Comparison of ENCODE assay signal across 8 cellular contexts in genomic region chr1:22641906-22642636, GRCh38. TPM values are rescaled to one million over a fixed set of nuclear protein-coding genes. Genes with fewer than 3 reads are reported as not detected.
A peak's percentile ranks its signal among the peaks of the same experiment; 100 is the strongest.
DNase-seq lines count a peak whose midpoint lies in the region; ATAC-seq and TF ChIP-seq lines count a peak whose summit lies in the region.

No MANE protein-coding gene starts in this region.

- H3K27ac ChIP-seq in H9 (ENCODE audit: insufficient read length, low read depth, low read length) (no peak overlapping the region), OCI-LY3 (ENCODE audit: low read length) (no peak overlapping the region), esophagus squamous epithelium (no peak overlapping the region)

- H3K4ac ChIP-seq in H9 (ENCODE audit: low read depth, low read length) = no peak overlapping the region

- TF ChIP-seq CTCF in BE2C (IDR thresholded peaks at IDR 0.05; ENCODE audit: low read depth, low read length) (peak; percentile 70), H9 (conservative IDR thresholded peaks at IDR 0.05) (peak; percentile 94), OCI-LY3 (IDR thresholded peaks at IDR 0.05; ENCODE audit: low read depth, low read length) (peak; percentile 74), esophagus squamous epithelium (IDR thresholded peaks at IDR 0.05) (peak; percentile 76 to 91 (median 85))

- no peak overlapping the region for H3K14ac ChIP-seq in H9 (ENCODE audit: insufficient read depth, low read length)

- no peak overlapping the region for H2BK12ac ChIP-seq in H9 (ENCODE audit: insufficient read length, low read depth, low read length)

- no peak overlapping the region for H2BK5ac ChIP-seq in H9 (ENCODE audit: insufficient read length, low read length)

- intact Hi-C loops in esophagus squamous epithelium (cut with DNase I) = loop anchor here (2.0 to 10.0 kb wide), 2 partner anchors 117 to 221 kb away; no protein-coding TSS in a partner anchor

- no peaks in the 10 kb centered on the region for H3K79me2 ChIP-seq in H9 (ENCODE audit: insufficient read depth, low read length)
- no peaks in the 10 kb centered on the region for H3K79me2 ChIP-seq in OCI-LY3 (ENCODE audit: low read length)

- H2BK20ac ChIP-seq in H9 (ENCODE audit: low read depth, low read length, poor library complexity, severe bottlenecking) = no peak overlapping the region

- no peak overlapping the region for H3K4me3 ChIP-seq in BE2C (ENCODE audit: low read depth, low read length)
- H3K4me3 ChIP-seq in OCI-LY3 (ENCODE audit: low read length) = peak overlapping the region; percentile 38; the same call in 1 of the 2 replicates
- no peak overlapping the region for H3K4me3 ChIP-seq in esophagus squamous epithelium

- no peak for TF ChIP-seq POLR2A in esophagus squamous epithelium (IDR thresholded peaks at IDR 0.05)

- H3K9ac ChIP-seq in H9 (ENCODE audit: extremely low read depth, insufficient read length, low read length) = no peak overlapping the region
- no peak overlapping the region for H3K9ac ChIP-seq in OCI-LY3 (ENCODE audit: low read length)

- no peak overlapping the region for H3T11ph ChIP-seq in H9 (ENCODE audit: low read length)

- no peaks in the 10 kb centered on the region for H3K36me3 Mint-ChIP-seq in H9 (ENCODE audit: insufficient read depth in 1 of 3, low read depth in 3 of 3)
- no peaks in the 10 kb centered on the region for H3K36me3 Mint-ChIP-seq in activated T-cell treated with anti-CD3 and anti-CD28 coated beads, Interleukin-2, amount 50 U/mL, for 4 hours (ENCODE audit: insufficient read depth)
- H3K36me3 Mint-ChIP-seq in natural killer cell treated with Interleukin-12 subunit alpha and Interleukin-12 subunit beta and Interleukin-15 and Interleukin-18, amount 100 ng/mL, for 72 hours = no peaks in the 10 kb centered on the region

- peak overlapping the region; percentile 51 for H4K8ac ChIP-seq in H9 (replicated peaks; ENCODE audit: insufficient read length, low read depth, low read length)

- no peaks in the 10 kb centered on the region for H3K27me3 ChIP-seq in BE2C
- no peaks in the 10 kb centered on the region for H3K27me3 ChIP-seq in H9 (ENCODE audit: insufficient read depth, low read length)
- no peaks in the 10 kb centered on the region for H3K27me3 ChIP-seq in OCI-LY3 (ENCODE audit: low read depth, low read length)
- peaks cover 0 to 73% (median 0%) of the 10 kb centered on the region in 4 donors for H3K27me3 ChIP-seq in esophagus squamous epithelium

- peaks cover 14% of the 10 kb centered on the region for H3K27me3 Mint-ChIP-seq in H9 (ENCODE audit: low read depth)
- peaks cover 36% of the 10 kb centered on the region for H3K27me3 Mint-ChIP-seq in activated T-cell treated with anti-CD3 and anti-CD28 coated beads, Interleukin-2, amount 50 U/mL, for 4 hours (ENCODE audit: low read depth)
- peaks cover 5 to 11% of the 10 kb centered on the region in 2 donors for H3K27me3 Mint-ChIP-seq in natural killer cell treated with Interleukin-12 subunit alpha and Interleukin-12 subunit beta and Interleukin-15 and Interleukin-18, amount 100 ng/mL, for 72 hours

- H3K36me3 ChIP-seq in BE2C = no peaks in the 10 kb centered on the region
- no peaks in the 10 kb centered on the region for H3K36me3 ChIP-seq in OCI-LY3 (replicated peaks; ENCODE audit: low read depth, low read length)
- no peaks in the 10 kb centered on the region for H3K36me3 ChIP-seq in esophagus squamous epithelium

- no peaks in the 10 kb centered on the region for H3K9me3 Mint-ChIP-seq in H9
- no peaks in the 10 kb centered on the region for H3K9me3 Mint-ChIP-seq in activated T-cell treated with anti-CD3 and anti-CD28 coated beads, Interleukin-2, amount 50 U/mL, for 4 hours
- H3K9me3 Mint-ChIP-seq in natural killer cell treated with Interleukin-12 subunit alpha and Interleukin-12 subunit beta and Interleukin-15 and Interleukin-18, amount 100 ng/mL, for 72 hours = no peaks in the 10 kb centered on the region

- H3K4me1 Mint-ChIP-seq in H9 = peaks cover 6 to 8% of the 10 kb centered on the region in 2 experiments
- no peaks in the 10 kb centered on the region for H3K4me1 Mint-ChIP-seq in activated T-cell treated with anti-CD3 and anti-CD28 coated beads, Interleukin-2, amount 50 U/mL, for 4 hours (ENCODE audit: low read depth)
- H3K4me1 Mint-ChIP-seq in natural killer cell treated with Interleukin-12 subunit alpha and Interleukin-12 subunit beta and Interleukin-15 and Interleukin-18, amount 100 ng/mL, for 72 hours (ENCODE audit: low read depth in 2 of 2) = no peaks in the 10 kb centered on the region

- no peak overlapping the region for H3K18ac ChIP-seq in H9 (ENCODE audit: insufficient read length, low read depth, low read length)

- H3K4me3 Mint-ChIP-seq in H9 = peak overlapping the region in 1 of 2 experiments; percentile 25; a peak in 2 of 5 replicates
- no peak overlapping the region for H3K4me3 Mint-ChIP-seq in activated T-cell treated with anti-CD3 and anti-CD28 coated beads, Interleukin-2, amount 50 U/mL, for 4 hours
- H3K4me3 Mint-ChIP-seq in natural killer cell treated with Interleukin-12 subunit alpha and Interleukin-12 subunit beta and Interleukin-15 and Interleukin-18, amount 100 ng/mL, for 72 hours = no peak overlapping the region

- H3K79me1 ChIP-seq in H9 (ENCODE audit: insufficient read depth, low read depth, low read length, poor library complexity, severe bottlenecking) = no peaks in the 10 kb centered on the region

- H3K23me2 ChIP-seq in H9 (ENCODE audit: insufficient read length, low read depth, low read length, poor library complexity, severe bottlenecking) = no peaks in the 10 kb centered on the region

- H3K4me1 ChIP-seq in BE2C = no peaks in the 10 kb centered on the region
- H3K4me1 ChIP-seq in H9 (ENCODE audit: insufficient read depth, low read length) = no peaks in the 10 kb centered on the region
- peaks cover 6% of the 10 kb centered on the region; the same call in 1 of the 2 replicates for H3K4me1 ChIP-seq in OCI-LY3 (ENCODE audit: low read length)
- H3K4me1 ChIP-seq in esophagus squamous epithelium = peaks cover 3 to 9% (median 3%) of the 10 kb centered on the region in 3 donors

- DNase-seq in BE2C (peak; percentile 75), H9 (peak; percentile 81), esophagus squamous epithelium (lab: John Stamatoyannopoulos, UW) (no peak), HCEC 1CT (no peak)
- peak; percentile 62 for DNase-seq in activated T-cell treated with anti-CD3 and anti-CD28 coated beads, Interleukin-2, amount 50 U/mL, for 4 hours
- DNase-seq in natural killer cell treated with Interleukin-12 subunit alpha and Interleukin-12 subunit beta and Interleukin-15 and Interleukin-18, amount 100 ng/mL, for 72 hours (ENCODE audit: low spot score) = peak; percentile 68
- peak; percentile 81 for DNase-seq in stimulated activated naive CD8-positive, alpha-beta T cell treated with anti-CD3 and anti-CD28 coated beads, Interleukin-15, Interleukin-2, amounts not matched to agents 100 U/mL and 50 U/mL, for 24 hours

- H4K91ac ChIP-seq in H9 (ENCODE audit: insufficient read length, low read depth, low read length) = no peak overlapping the region

- no peak overlapping the region for H3K23ac ChIP-seq in H9 (ENCODE audit: insufficient read length, low read depth, low read length)

- no peak overlapping the region for H2AK5ac ChIP-seq in H9 (ENCODE audit: insufficient read length, low read length)

- H3K4me2 ChIP-seq in H9 (ENCODE audit: insufficient read depth, insufficient read length, low read length) = no peak overlapping the region
- H3K4me2 ChIP-seq in OCI-LY3 (ENCODE audit: low read length) = peak overlapping the region; percentile 55

- no peak overlapping the region for H3K27ac Mint-ChIP-seq in H9
- H3K27ac Mint-ChIP-seq in natural killer cell treated with Interleukin-12 subunit alpha and Interleukin-12 subunit beta and Interleukin-15 and Interleukin-18, amount 100 ng/mL, for 72 hours = no peak overlapping the region

- H3K56ac ChIP-seq in H9 (ENCODE audit: insufficient read length, low read depth, low read length) = no peak overlapping the region

- ATAC-seq in activated T-cell treated with anti-CD3 and anti-CD28 coated beads, Interleukin-2, amount 50 U/mL, for 4 hours = peak; percentile 79 to 89
- ATAC-seq in natural killer cell treated with Interleukin-12 subunit alpha and Interleukin-12 subunit beta and Interleukin-15 and Interleukin-18, amount 100 ng/mL, for 72 hours = peak; percentile 59 to 74
- peak; percentile 61 for ATAC-seq in stimulated activated naive CD8-positive, alpha-beta T cell treated with anti-CD3 and anti-CD28 coated beads, Interleukin-15, Interleukin-2, amounts not matched to agents 100 U/mL and 50 U/mL, for 24 hours

- no peak overlapping the region for H2BK120ac ChIP-seq in H9 (ENCODE audit: low read depth, low read length, poor library complexity, severe bottlenecking)

- no CpG with 5 or more reads among the region's 18 CpGs for WGBS in H9 (ENCODE audit: extremely low coverage, insufficient read length, low lambda C conversion rate)
- 4 to 16% methylated on average over 8 to 10 of the region's 18 CpGs for WGBS in esophagus squamous epithelium, 2 donors

- H4K5ac ChIP-seq in H9 (ENCODE audit: insufficient read length, low read depth, low read length) = peak overlapping the region; percentile 3

- no peak overlapping the region for H2AFZ ChIP-seq in H9 (ENCODE audit: low read length)
- no peak overlapping the region for H2AFZ ChIP-seq in OCI-LY3 (ENCODE audit: low read depth, low read length)

- H2BK15ac ChIP-seq in H9 (ENCODE audit: low read depth, low read length) = no peak overlapping the region

- no peaks in the 10 kb centered on the region for H3K9me3 ChIP-seq in BE2C
- no peaks in the 10 kb centered on the region for H3K9me3 ChIP-seq in H9 (ENCODE audit: control insufficient read depth, low read depth, low read length)
- H3K9me3 ChIP-seq in OCI-LY3 (ENCODE audit: insufficient read depth, low read length) = no peaks in the 10 kb centered on the region
- H3K9me3 ChIP-seq in esophagus squamous epithelium = no peaks in the 10 kb centered on the region

- H4K20me1 ChIP-seq in H9 (ENCODE audit: control insufficient read depth, insufficient read depth, insufficient read length) = peaks cover 2% of the 10 kb centered on the region
- no peaks in the 10 kb centered on the region for H4K20me1 ChIP-seq in OCI-LY3 (ENCODE audit: insufficient read depth, low read length)

RNA-seq across cellular contexts. Expression of gene C1QC, which starts 1.4 kb away (rescaled TPM):
- polyA plus RNA-seq in BE2C (2012; ENCODE audit: insufficient read depth, insufficient read length, low read depth) = not detected
- not detected in 2 replicates for total RNA-seq in H9 (2021)
- total RNA-seq in activated T-cell treated with anti-CD3 and anti-CD28 coated beads, Interleukin-2, amount 50 U/mL, for 4 hours = under 1 TPM; 0.38 to 0.74 (median 0.68) TPM
- 100 to 1,000 TPM in 2 of 4 donors, 10 to 100 TPM in 1, 1 to 10 TPM in 1; 9.7 to 153 (median 74.8) TPM for total RNA-seq in esophagus squamous epithelium
- not detected for total RNA-seq in natural killer cell treated with Interleukin-12 subunit alpha and Interleukin-12 subunit beta and Interleukin-15 and Interleukin-18, amount 100 ng/mL, for 72 hours

RNA-seq across cellular contexts. Expression of gene C1QA, which starts 5.6 kb away (rescaled TPM):
- not detected for polyA plus RNA-seq in BE2C (2012; ENCODE audit: insufficient read depth, insufficient read length, low read depth)
- not detected in 2 replicates for total RNA-seq in H9 (2021)
- total RNA-seq in activated T-cell treated with anti-CD3 and anti-CD28 coated beads, Interleukin-2, amount 50 U/mL, for 4 hours = under 1 TPM in 2 of 3 donors, not detected in 1; 0.38 to 0.95 TPM
- 100 to 1,000 TPM in 2 of 4 donors, 10 to 100 TPM in 2; 11.7 to 167 (median 68.4) TPM for total RNA-seq in esophagus squamous epithelium
- not detected for total RNA-seq in natural killer cell treated with Interleukin-12 subunit alpha and Interleukin-12 subunit beta and Interleukin-15 and Interleukin-18, amount 100 ng/mL, for 72 hours

RNA-seq across cellular contexts. Expression of gene C1QB, which starts 11.0 kb away (rescaled TPM):
- polyA plus RNA-seq in BE2C (2012; ENCODE audit: insufficient read depth, insufficient read length, low read depth) = not detected
- not detected in 2 replicates for total RNA-seq in H9 (2021)
- under 1 TPM; 0.43 to 0.65 (median 0.45) TPM for total RNA-seq in activated T-cell treated with anti-CD3 and anti-CD28 coated beads, Interleukin-2, amount 50 U/mL, for 4 hours
- total RNA-seq in esophagus squamous epithelium = 100 to 1,000 TPM in 2 of 4 donors, 10 to 100 TPM in 1, 1 to 10 TPM in 1; 7.1 to 240 (median 110) TPM
- total RNA-seq in natural killer cell treated with Interleukin-12 subunit alpha and Interleukin-12 subunit beta and Interleukin-15 and Interleukin-18, amount 100 ng/mL, for 72 hours = not detected

Comparison
In these comparisons a context has a peak if more than half of its experiments do, and no peak if none do; other contexts are left out.
1. DNase-seq: peak in BE2C (single experiment), H9 (single experiment), activated T-cell treated with anti-CD3 and anti-CD28 coated beads, Interleukin-2, amount 50 U/mL, for 4 hours (single experiment), natural killer cell treated with Interleukin-12 subunit alpha and Interleukin-12 subunit beta and Interleukin-15 and Interleukin-18, amount 100 ng/mL, for 72 hours (single experiment) and stimulated activated naive CD8-positive, alpha-beta T cell treated with anti-CD3 and anti-CD28 coated beads, Interleukin-15, Interleukin-2, amounts not matched to agents 100 U/mL and 50 U/mL, for 24 hours (single experiment); none in esophagus squamous epithelium (single experiment) and HCEC 1CT (single experiment).
2. RNA of gene C1QC, which starts 1.4 kb away (total RNA-seq): 9.7 to 153 TPM in esophagus squamous epithelium; 0.38 to 0.74 TPM in activated T-cell treated with anti-CD3 and anti-CD28 coated beads, Interleukin-2, amount 50 U/mL, for 4 hours, not detected in H9 and not detected in natural killer cell treated with Interleukin-12 subunit alpha and Interleukin-12 subunit beta and Interleukin-15 and Interleukin-18, amount 100 ng/mL, for 72 hours; every median in the first group is over 4 times any median in the second.
3. RNA of gene C1QA, which starts 5.6 kb away (total RNA-seq): 11.7 to 167 TPM in esophagus squamous epithelium; 0.38 to 0.95 TPM in activated T-cell treated with anti-CD3 and anti-CD28 coated beads, Interleukin-2, amount 50 U/mL, for 4 hours, not detected in H9 and not detected in natural killer cell treated with Interleukin-12 subunit alpha and Interleukin-12 subunit beta and Interleukin-15 and Interleukin-18, amount 100 ng/mL, for 72 hours; every median in the first group is over 4 times any median in the second.
4. Peak in every context shown above with its lines, with median percentiles within 50 percentile points of each other: CTCF ChIP-seq and ATAC-seq.